Comparison of ENCODE assay signal across 29 cellular contexts in the genomic region with DNA sequence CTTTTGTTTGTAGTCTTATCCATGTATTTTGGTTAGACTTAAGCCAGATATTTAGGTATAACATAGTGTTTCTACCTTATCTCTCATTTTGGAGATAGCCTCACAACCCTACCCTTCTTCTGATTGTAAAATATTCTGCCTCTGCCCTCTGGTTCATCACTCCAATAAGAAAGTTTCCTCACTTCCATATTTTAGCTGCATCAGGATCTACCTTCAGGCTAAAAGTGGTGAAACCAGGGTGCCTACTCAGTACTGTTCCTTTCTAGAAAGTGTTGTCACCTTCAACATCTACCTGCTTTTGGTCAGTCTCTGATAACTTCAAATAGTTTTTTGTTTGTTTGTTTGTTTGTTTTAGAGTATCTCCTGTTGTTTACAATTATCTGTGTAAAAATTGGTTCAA.
"Had no signal": no experiment of that assay in that cellular context is flagged by ENCODE, and none has a peak within 500 bp of the region (broad histone marks: within the 10 kb centered on the region; RNA-seq: fewer than 3 reads in every experiment).

No MANE protein-coding gene starts in this region.

- H3K9me3 ChIP-seq: MG63, SJCRH30 had no signal

- ATAC-seq: activated CD8-positive, alpha-beta T cell treated with anti-CD3 and anti-CD28 coated beads, Interleukin-2, amount 10 ng/mL, durations not matched to agents 7 days and 5 days; activated naive CD4-positive, alpha-beta T cell treated with anti-CD3 and anti-CD28 coated beads, Interleukin-2, amount 50 U/mL, for 72 hours had no signal

- H3K27ac ChIP-seq: brain microvascular endothelial cell, PC-9, RWPE1, SJCRH30, SK-N-MC, WERI-Rb-1 had no signal

- H3K4me1 ChIP-seq: SJCRH30 had no signal

- H3K4me1 Mint-ChIP-seq: activated CD4-positive, alpha-beta T cell treated with anti-CD3 and anti-CD28 coated beads, Interleukin-2, amount 10 ng/mL, durations not matched to agents 24 days and 14 days had no signal

- H3K27me3 ChIP-seq: brain microvascular endothelial cell, MG63 had no signal

- H3K27me3 Mint-ChIP-seq: activated T-cell treated with anti-CD3 and anti-CD28 coated beads, Interleukin-2, amount 50 U/mL, for 24 hours had no signal

- H3K36me3 Mint-ChIP-seq: activated naive CD4-positive, alpha-beta T cell treated with anti-CD3 and anti-CD28 coated beads, Interleukin-2, amount 50 U/mL, for 72 hours had no signal

- H3K36me3 ChIP-seq: brain microvascular endothelial cell, MG63, SJCRH30, WERI-Rb-1 had no signal

- H3K4me3 Mint-ChIP-seq: activated CD4-positive, alpha-beta T cell treated with anti-CD3 and anti-CD28 coated beads, Interleukin-2, amount 10 ng/mL, durations not matched to agents 24 days and 14 days; activated CD8-positive, alpha-beta T cell treated with anti-CD3 and anti-CD28 coated beads, Interleukin-2, amount 10 ng/mL, durations not matched to agents 7 days and 5 days; activated naive CD4-positive, alpha-beta T cell treated with anti-CD3 and anti-CD28 coated beads for 36 hours; activated T-cell treated with anti-CD3 and anti-CD28 coated beads, Interleukin-2, amount 50 U/mL, for 24 hours had no signal

- H3K4me3 ChIP-seq: MG63, PC-9, SJCRH30, SK-N-MC had no signal

- H3K27ac Mint-ChIP-seq: activated CD4-positive, alpha-beta T cell treated with anti-CD3 and anti-CD28 coated beads, Interleukin-2, amount 10 ng/mL, durations not matched to agents 24 days and 14 days; activated CD8-positive, alpha-beta T cell treated with anti-CD3 and anti-CD28 coated beads, Interleukin-2, amount 10 ng/mL, durations not matched to agents 7 days and 5 days; activated naive CD4-positive, alpha-beta T cell treated with anti-CD3 and anti-CD28 coated beads for 36 hours; activated naive CD4-positive, alpha-beta T cell treated with anti-CD3 and anti-CD28 coated beads, Interleukin-2, amount 50 U/mL, for 72 hours; activated T-cell treated with anti-CD3 and anti-CD28 coated beads, Interleukin-2, amount 50 U/mL, for 24 hours had no signal

- DNase-seq: activated CD4-positive, alpha-beta T cell treated with anti-CD3 and anti-CD28 coated beads for 1 hour; activated CD4-positive, alpha-beta T cell treated with anti-CD3 and anti-CD28 coated beads, Interleukin-2, amount 10 ng/mL, durations not matched to agents 24 days and 14 days; activated CD4-positive, alpha-beta T cell treated with anti-CD3 and anti-CD28 coated beads, Interleukin-2, amount 50 U/mL, for 4 hours; activated CD4-positive, CD25-positive, alpha-beta regulatory T cell; activated CD8-positive, alpha-beta T cell treated with anti-CD3 and anti-CD28 coated beads, Interleukin-2, amount 10 ng/mL, durations not matched to agents 7 days and 5 days; activated gamma-delta T cell treated with Interleukin-2 at 50 U/mL for 16 hours; activated naive CD4-positive, alpha-beta T cell treated with anti-CD3 and anti-CD28 coated beads for 36 hours; activated T-cell treated with anti-CD3 and anti-CD28 coated beads, Interleukin-2, amount 50 U/mL, for 24 hours; anterior cingulate cortex; brain microvascular endothelial cell; Kasumi-1; KG1; MG63; NCI-H1048; NCI-H1105 treated with DMSO at 0.1 percent for 48 hours; NCI-H1436; NCI-H1694; NCI-H2029; NCI-H510A; NCI-H526; NCI-H748 treated with DMSO at 0.1 percent for 48 hours; PC-9; SHP77; SJCRH30; T1000; WERI-Rb-1 had no signal

- H3K9me3 Mint-ChIP-seq: activated CD4-positive, alpha-beta T cell treated with anti-CD3 and anti-CD28 coated beads, Interleukin-2, amount 10 ng/mL, durations not matched to agents 24 days and 14 days; activated naive CD4-positive, alpha-beta T cell treated with anti-CD3 and anti-CD28 coated beads for 36 hours; activated naive CD4-positive, alpha-beta T cell treated with anti-CD3 and anti-CD28 coated beads, Interleukin-2, amount 50 U/mL, for 72 hours had no signal
